Comparison of ENCODE assay signal across 24 cellular contexts in genomic region chr6:57069920-57070331, GRCh38.
"Had no signal": no experiment of that assay in that cellular context is flagged by ENCODE, and none has a peak within 500 bp of the region (broad histone marks: within the 10 kb centered on the region; RNA-seq: fewer than 3 reads in every experiment).

No MANE protein-coding gene starts in this region.

- H3K4me3 Mint-ChIP-seq: activated naive CD8-positive, alpha-beta T cell treated with anti-CD3 and anti-CD28 coated beads for 36 hours; activated T-cell treated with anti-CD3 and anti-CD28 coated beads, Interleukin-2, amount 50 U/mL, for 4 hours; naive thymus-derived CD8-positive, alpha-beta T cell had no signal

- H3K9me3 Mint-ChIP-seq: activated naive CD8-positive, alpha-beta T cell treated with anti-CD3 and anti-CD28 coated beads for 36 hours; activated T-cell treated with anti-CD3 and anti-CD28 coated beads, Interleukin-2, amount 50 U/mL, for 4 hours; activated T-helper 2 cell treated with anti-CD3 and anti-CD28 coated beads, Interferon-gamma antibody, Interleukin-2, Interleukin-4, amounts not matched to agents 10 μg/mL and 5 μg/mL and 100 μg/mL, durations not matched to agents 14 hours and 24 hours and 36 hours had no signal

- ATAC-seq: activated T-cell treated with anti-CD3 and anti-CD28 coated beads, Interleukin-2, amount 50 U/mL, for 4 hours; left lung; naive thymus-derived CD8-positive, alpha-beta T cell; pancreas; psoas muscle had no signal

- H3K9me3 ChIP-seq: colonic mucosa, left lung, pancreas, psoas muscle, right atrium auricular region, spleen, testis, vagina had no signal

- H3K27ac Mint-ChIP-seq: activated naive CD8-positive, alpha-beta T cell treated with anti-CD3 and anti-CD28 coated beads for 36 hours; activated T-helper 2 cell treated with anti-CD3 and anti-CD28 coated beads, Interferon-gamma antibody, Interleukin-2, Interleukin-4, amounts not matched to agents 10 μg/mL and 5 μg/mL and 100 μg/mL, durations not matched to agents 14 hours and 24 hours and 36 hours; naive thymus-derived CD8-positive, alpha-beta T cell had no signal

- H3K4me1 Mint-ChIP-seq: activated naive CD8-positive, alpha-beta T cell treated with anti-CD3 and anti-CD28 coated beads for 36 hours had no signal

- DNase-seq: activated CD4-positive, alpha-beta T cell treated with anti-CD3 and anti-CD28 coated beads for 4 hours; activated CD4-positive, alpha-beta T cell treated with anti-CD3 and anti-CD28 coated beads, Interleukin-2, amount 50 U/mL, for 48 hours; activated CD4-positive, CD25-positive, alpha-beta regulatory T cell; activated CD8-positive, alpha-beta memory T cell treated with anti-CD3 and anti-CD28 coated beads, Interleukin-2, amount 50 U/mL, for 48 hours; activated naive CD4-positive, alpha-beta T cell; activated naive CD8-positive, alpha-beta T cell treated with anti-CD3 and anti-CD28 coated beads for 36 hours; activated T-cell treated with anti-CD3 and anti-CD28 coated beads, Interleukin-2, amount 50 U/mL, for 4 hours; colonic mucosa; foreskin melanocyte; hippocampal formation; kidney glomerular epithelial cell; left lung; naive thymus-derived CD8-positive, alpha-beta T cell; pancreas; psoas muscle; spleen; stimulated activated CD4-positive, alpha-beta T cell treated with anti-CD3 and anti-CD28 coated beads, Interleukin-4, amount 100 ng/mL, for 1 hour; stimulated activated naive CD4-positive, alpha-beta T cell; T-helper 9 cell; testis had no signal

- H3K4me1 ChIP-seq: colonic mucosa, left lung, pancreas, psoas muscle, right atrium auricular region, spleen, testis, vagina had no signal

- H3K27ac ChIP-seq: colonic mucosa, left lung, pancreas, psoas muscle, right atrium auricular region, spleen, testis, vagina had no signal

- H3K36me3 ChIP-seq: colonic mucosa, pancreas, right atrium auricular region, vagina had no signal

- H3K4me3 ChIP-seq: colonic mucosa, left lung, lung, pancreas, psoas muscle, right atrium auricular region, spleen, testis, vagina had no signal

- H3K27me3 Mint-ChIP-seq: activated naive CD8-positive, alpha-beta T cell treated with anti-CD3 and anti-CD28 coated beads for 36 hours; naive thymus-derived CD8-positive, alpha-beta T cell had no signal
